13 cellular contexts compared by ENCODE assay signal in the genomic region with DNA sequence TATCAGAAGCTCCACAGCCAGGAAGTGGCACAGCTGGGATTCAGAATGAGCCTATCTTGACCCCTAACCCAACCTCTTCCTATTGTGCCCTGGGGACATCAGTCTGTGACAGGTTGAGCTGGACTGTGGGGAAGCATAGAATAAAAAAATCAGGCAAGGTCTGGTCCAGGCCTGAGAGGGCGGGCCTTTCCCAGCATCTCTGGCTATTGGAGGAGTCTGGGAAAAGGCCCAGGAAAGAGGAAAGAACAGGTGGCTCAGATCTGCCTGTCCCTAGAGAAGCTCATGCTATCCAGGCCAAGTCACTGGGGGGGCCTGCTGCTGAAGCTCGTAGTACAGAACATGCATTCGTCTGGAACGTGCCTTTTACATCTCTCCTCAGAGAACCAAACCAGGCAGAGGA.
DNase-seq lines count a peak whose midpoint lies in the region; ATAC-seq and TF ChIP-seq lines count a peak whose summit lies in the region.
"Had no signal": no experiment of that assay in that cellular context is flagged by ENCODE, and none has a peak within 500 bp of the region (broad histone marks: within the 10 kb centered on the region; RNA-seq: fewer than 3 reads in every experiment).

No MANE protein-coding gene starts in this region.

- peaks cover 9% of the 10 kb centered on the region; the same call in 1 of the 2 replicates for H3K4me1 ChIP-seq in PC-3 (ENCODE audit: insufficient read depth, low read length)
- H3K4me1 ChIP-seq in psoas muscle = peaks cover 3% of the 10 kb centered on the region
- H3K4me1 ChIP-seq: BE2C, thyroid gland had no signal

- H3F3A ChIP-seq in PC-3 (ENCODE audit: low read length, unreplicated experiment) = no peaks in the 10 kb centered on the region

- no peaks in the 10 kb centered on the region for H4K20me1 ChIP-seq in PC-3 (ENCODE audit: low read length)

- no TSS peak for BruUV-seq in PC-3 (replicated peaks; lab: Mats Ljungman, UMichigan)

- peak; percentile 25 for ATAC-seq in GM18868 (IDR thresholded peaks at IDR 0.05; ENCODE audit: unreplicated experiment)
- no peak for ATAC-seq in PC-3
- peak in 3 of 4 donors; percentile 48 to 67 (median 67) for ATAC-seq in psoas muscle
- ATAC-seq in HG02884 (IDR thresholded peaks at IDR 0.05; ENCODE audit: unreplicated experiment) = no peak

- H3K79me2 ChIP-seq in PC-3 (ENCODE audit: low read length) = peaks cover 10% of the 10 kb centered on the region; the same call in 1 of the 2 replicates

- H3K9me3 ChIP-seq in PC-3 (ENCODE audit: low read length) (no peaks in the 10 kb centered on the region), psoas muscle (no peaks in the 10 kb centered on the region)
- H3K9me3 ChIP-seq: BE2C, thyroid gland had no signal

- CTCF ChIA-PET in PC-3 (lab: Charles Lee) = interaction anchor here (1.7 kb wide), 1 partner anchor 235 kb away, joined by 5 read pairs; no protein-coding TSS in a partner anchor

- TF ChIP-seq CTCF in PC-3 (conservative IDR thresholded peaks at IDR 0.05; ENCODE audit: low read depth, low read length) (no peak), fibroblast of the aortic adventitia (IDR thresholded peaks at IDR 0.05; ENCODE audit: insufficient read depth, low read length) (no peak), psoas muscle (IDR thresholded peaks at IDR 0.05) (no peak)

- 0 out of 2 replicates have a peak overlapping the region, but pooled peaks have one; percentile 8 for H3K4me3 ChIP-seq in PC-3 (ENCODE audit: low read length)
- H3K4me3 ChIP-seq in fibroblast of the aortic adventitia (ENCODE audit: low read depth, low read length) = no peak overlapping the region
- no peak overlapping the region for H3K4me3 ChIP-seq in psoas muscle
- H3K4me3 ChIP-seq: thyroid gland had no signal

- H3K9me2 ChIP-seq in PC-3 (replicated peaks; ENCODE audit: low read length) = no peaks in the 10 kb centered on the region

- intact Hi-C loops in PC-3 (cut with micrococcal nuclease) = no loop called here
- intact Hi-C loops in psoas muscle (cut with DNase I) = no loop called here

- POLR2A ChIA-PET in PC-3 (lab: Charles Lee; ENCODE audit: unreplicated experiment) = no interaction called here

- no peak overlapping the region; the same call in 1 of the 2 replicates for H2AFZ ChIP-seq in PC-3 (ENCODE audit: low read length)

- no peak overlapping the region for H3K9ac ChIP-seq in PC-3 (ENCODE audit: low read length)

- H3K27me3 ChIP-seq in PC-3 (ENCODE audit: low read length) = no peaks in the 10 kb centered on the region
- H3K27me3 ChIP-seq in psoas muscle (ENCODE audit: insufficient read depth in 3 of 3, low read length in 2 of 3) = no peaks in the 10 kb centered on the region
- H3K27me3 ChIP-seq: BE2C, thyroid gland had no signal

- H3K27ac ChIP-seq in PC-3 (ENCODE audit: low read length) (no peak overlapping the region), psoas muscle (no peak overlapping the region)
- H3K27ac ChIP-seq: thyroid gland had no signal

- no peak for DNase-seq in PC-3
- DNase-seq in fibroblast of the aortic adventitia (ENCODE audit: low read depth) = peak; percentile 12
- no peak for DNase-seq in psoas muscle
- no peak for DNase-seq in NCI-H187 (lab: John Stamatoyannopoulos, UW)
- no peak for DNase-seq in SW480 (ENCODE audit: low spot score)
- DNase-seq in NCI-H2081 (lab: John Stamatoyannopoulos, UW) = no peak
- DNase-seq: BE2C, kidney, NCI-H1048, NCI-H524 treated with DMSO at 0.1 percent for 48 hours, thyroid gland had no signal

- H3K36me3 ChIP-seq in PC-3 (ENCODE audit: low read depth, low read length) (no peaks in the 10 kb centered on the region), psoas muscle (ENCODE audit: insufficient read depth in 1 of 2, low read depth in 1 of 2) (no peaks in the 10 kb centered on the region)
- H3K36me3 ChIP-seq: BE2C, thyroid gland had no signal

- peak overlapping the region; percentile 64 for H3K4me2 ChIP-seq in PC-3 (ENCODE audit: low read length)

- WGBS in psoas muscle, 3 donors = 16 to 34% (median 23%) methylated on average over 4 of the region's 4 CpGs

Comparison
In these comparisons a context has a peak if more than half of its experiments do, and no peak if none do; other contexts are left out.
1. ATAC-seq: peak in GM18868 (single experiment) and psoas muscle (3 of 4); none in PC-3 (single experiment) and HG02884 (single experiment).